17 cellular contexts compared by ENCODE assay signal in genomic region chr1:36707221-36707620, GRCh38.
"Had no signal": no experiment of that assay in that cellular context is flagged by ENCODE, and none has a peak within 500 bp of the region (broad histone marks: within the 10 kb centered on the region; RNA-seq: fewer than 3 reads in every experiment).

No MANE protein-coding gene starts in this region.

- H3K4me3 ChIP-seq: breast epithelium, MG63 had no signal

- H3K36me3 Mint-ChIP-seq: WTC11 had no signal

- H3K9ac ChIP-seq: KMS-11 had no signal

- H3K9me3 ChIP-seq: breast epithelium, MG63 had no signal

- H3K4me1 ChIP-seq: breast epithelium had no signal

- H3K4me2 ChIP-seq: KMS-11 had no signal

- ATAC-seq: activated CD8-positive, alpha-beta T cell treated with anti-CD3 and anti-CD28 coated beads, Interleukin-2, amount 10 ng/mL, durations not matched to agents 7 days and 5 days; WTC11 had no signal

- H3K9me3 Mint-ChIP-seq: T-helper 1 cell treated with Interleukin-12 subunit alpha and Interleukin-12 subunit beta and Interleukin-4 antibody, amounts not matched to agents 30 μg/mL and 1 μg/mL, for 36 hours; WTC11 had no signal

- H3K27ac ChIP-seq: breast epithelium, KMS-11 had no signal

- H3K27ac Mint-ChIP-seq: activated CD8-positive, alpha-beta T cell treated with anti-CD3 and anti-CD28 coated beads, Interleukin-2, amount 10 ng/mL, durations not matched to agents 7 days and 5 days; T-helper 1 cell treated with Interleukin-12 subunit alpha and Interleukin-12 subunit beta and Interleukin-4 antibody, amounts not matched to agents 30 μg/mL and 1 μg/mL, for 36 hours; WTC11 had no signal

- H3K36me3 ChIP-seq: breast epithelium, MG63 had no signal

- DNase-seq: activated CD4-positive, alpha-beta T cell treated with anti-CD3 and anti-CD28 coated beads for 48 hours; activated CD4-positive, alpha-beta T cell treated with anti-CD3 and anti-CD28 coated beads, Interleukin-2, amount 50 U/mL, for 4 hours; activated CD8-positive, alpha-beta memory T cell treated with anti-CD3 and anti-CD28 coated beads, Interleukin-2, amount 50 U/mL, for 48 hours; activated CD8-positive, alpha-beta T cell treated with anti-CD3 and anti-CD28 coated beads, Interleukin-2, amount 10 ng/mL, durations not matched to agents 7 days and 5 days; activated naive CD4-positive, alpha-beta T cell treated with anti-CD3 and anti-CD28 coated beads, Interleukin-2, amount 50 U/mL, for 16 hours; activated T-cell treated with anti-CD3 and anti-CD28 coated beads, Interleukin-2, amount 50 U/mL, for 1 hour; aorta; central memory CD4-positive, alpha-beta T cell; MG63; NCI-H1417; NCI-H2107; NCI-H226; SHP77 treated with DMSO at 0.1 percent for 48 hours had no signal

- H3K27me3 ChIP-seq: MG63 had no signal
